Comparison of ENCODE assay signal across 16 cellular contexts in the genomic region with DNA sequence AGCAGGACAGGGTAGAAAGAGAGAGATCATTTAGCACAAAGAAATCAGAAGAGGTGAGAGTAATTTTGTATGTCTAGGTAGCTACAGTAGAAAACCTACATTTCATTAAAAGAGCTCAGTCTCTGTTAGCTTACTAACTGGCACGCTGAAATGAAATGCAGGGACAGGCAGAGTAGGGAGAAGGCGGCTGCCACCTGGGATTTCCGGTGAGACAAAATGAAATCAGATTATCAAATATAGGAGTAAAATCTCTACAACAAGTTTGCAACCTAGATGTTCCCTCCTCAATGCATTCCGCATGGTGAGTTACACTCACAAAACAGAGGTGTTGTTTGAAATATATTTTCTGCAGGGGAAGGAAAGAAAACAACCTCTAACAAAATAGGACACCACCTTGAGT. TPM values are rescaled to one million over a fixed set of nuclear protein-coding genes. Genes with fewer than 3 reads are reported as not detected.
DNase-seq lines count a peak whose midpoint lies in the region; ATAC-seq and TF ChIP-seq lines count a peak whose summit lies in the region.
"Had no signal": no experiment of that assay in that cellular context is flagged by ENCODE, and none has a peak within 500 bp of the region (broad histone marks: within the 10 kb centered on the region; RNA-seq: fewer than 3 reads in every experiment).

No MANE protein-coding gene starts in this region.

- H3K27me3 Mint-ChIP-seq in MCF 10A (ENCODE audit: insufficient read depth, unreplicated experiment) = no peaks in the 10 kb centered on the region
- H3K27me3 Mint-ChIP-seq in IgD-negative memory B cell = no peaks in the 10 kb centered on the region

- no TSS peak for BruUV-seq in MCF 10A (replicated peaks; lab: Mats Ljungman, UMichigan)

- H3K27ac Mint-ChIP-seq in MCF 10A (ENCODE audit: low read depth, unreplicated experiment) (peak overlapping the region; percentile 21), IgD-negative memory B cell (peak overlapping the region; percentile 71 to 94 (median 88))
- peak overlapping the region; percentile 76 to 96 for H3K27ac Mint-ChIP-seq in activated naive CD4-positive, alpha-beta T cell treated with anti-CD3 and anti-CD28 coated beads, Interleukin-2, amount 50 U/mL, for 72 hours
- peak overlapping the region; percentile 18 for H3K27ac Mint-ChIP-seq in stimulated activated effector memory CD8-positive, alpha-beta T cell treated with anti-CD3 and anti-CD28 coated beads, Interleukin-12 subunit alpha, Interleukin-12 subunit beta, amount 100 ng/mL, for 72 hours

- H3K4me1 Mint-ChIP-seq in MCF 10A (ENCODE audit: insufficient read depth, unreplicated experiment) = peaks cover 6% of the 10 kb centered on the region
- H3K4me1 Mint-ChIP-seq in IgD-negative memory B cell = peaks cover 78 to 86% (median 85%) of the 10 kb centered on the region in 3 donors
- H3K4me1 Mint-ChIP-seq in stimulated activated effector memory CD8-positive, alpha-beta T cell treated with anti-CD3 and anti-CD28 coated beads, Interleukin-12 subunit alpha, Interleukin-12 subunit beta, amount 100 ng/mL, for 72 hours = peaks cover 58% of the 10 kb centered on the region

- no peak overlapping the region for H3K4me3 Mint-ChIP-seq in MCF 10A (ENCODE audit: unreplicated experiment)
- peak overlapping the region; percentile 70 to 95 (median 77) for H3K4me3 Mint-ChIP-seq in IgD-negative memory B cell
- H3K4me3 Mint-ChIP-seq in stimulated activated effector memory CD8-positive, alpha-beta T cell treated with anti-CD3 and anti-CD28 coated beads, Interleukin-12 subunit alpha, Interleukin-12 subunit beta, amount 100 ng/mL, for 72 hours = peak overlapping the region; percentile 19

- POLR2A ChIA-PET in MCF 10A (lab: Yijun Ruan, JAX) = interaction anchor here (0.8 kb wide), 1 partner anchor 14 kb away, joined by 3 read pairs; no protein-coding TSS in a partner anchor

- H3K36me3 Mint-ChIP-seq in MCF 10A (ENCODE audit: insufficient read depth, unreplicated experiment) = peaks cover 31% of the 10 kb centered on the region
- peaks cover 6% of the 10 kb centered on the region for H3K36me3 Mint-ChIP-seq in IgD-negative memory B cell
- peaks cover 28 to 66% of the 10 kb centered on the region in 2 donors for H3K36me3 Mint-ChIP-seq in activated naive CD4-positive, alpha-beta T cell treated with anti-CD3 and anti-CD28 coated beads, Interleukin-2, amount 50 U/mL, for 72 hours
- peaks cover 87% of the 10 kb centered on the region for H3K36me3 Mint-ChIP-seq in stimulated activated effector memory CD8-positive, alpha-beta T cell treated with anti-CD3 and anti-CD28 coated beads, Interleukin-12 subunit alpha, Interleukin-12 subunit beta, amount 100 ng/mL, for 72 hours

- intact Hi-C loops in MCF 10A (cut with micrococcal nuclease) (no loop called here), breast epithelium (cut with DNase I; ENCODE audit: low total_unique reads) (no loop called here)

- DNase-seq in MCF 10A (ENCODE audit: unreplicated experiment) (no peak), breast epithelium (ENCODE audit: low spot score in 2 of 2) (no peak), cerebellum (ENCODE audit: low spot score) (no peak), NCI-H748 (lab: John Stamatoyannopoulos, UW; ENCODE audit: unreplicated experiment) (no peak), germinal center (ENCODE audit: low spot score) (no peak)
- DNase-seq in activated naive CD4-positive, alpha-beta T cell treated with anti-CD3 and anti-CD28 coated beads, Interleukin-2, amount 50 U/mL, for 72 hours (ENCODE audit: low spot score in 2 of 2) = no peak
- no peak for DNase-seq in stimulated activated effector memory CD8-positive, alpha-beta T cell treated with anti-CD3 and anti-CD28 coated beads, Interleukin-12 subunit alpha, Interleukin-12 subunit beta, amount 100 ng/mL, for 72 hours (ENCODE audit: low spot score in 2 of 2)
- DNase-seq: DMS153; esophagus squamous epithelium; NCI-H1092; NCI-H2107; NCI-H69; sigmoid colon; stimulated activated naive CD4-positive, alpha-beta T cell had no signal

- ATAC-seq in activated naive CD4-positive, alpha-beta T cell treated with anti-CD3 and anti-CD28 coated beads, Interleukin-2, amount 50 U/mL, for 72 hours = peak in 1 of 2 donors; percentile 21
- ATAC-seq in stimulated activated effector memory CD8-positive, alpha-beta T cell treated with anti-CD3 and anti-CD28 coated beads, Interleukin-12 subunit alpha, Interleukin-12 subunit beta, amount 100 ng/mL, for 72 hours = peak; percentile 6

- no peak overlapping the region for H3K27ac ChIP-seq in breast epithelium
- H3K27ac ChIP-seq: esophagus squamous epithelium, vagina had no signal

- CTCF ChIA-PET in MCF 10A (lab: Yijun Ruan, JAX) = interaction anchor here (0.7 to 1.6 kb wide), 3 partner anchors 10 to 77 kb away, joined by 3 to 6 read pairs (median 3); no protein-coding TSS in a partner anchor

- TF ChIP-seq POLR2A in breast epithelium (IDR thresholded peaks at IDR 0.05) = no peak

- no peaks in the 10 kb centered on the region for H3K36me3 ChIP-seq in breast epithelium

- H3K4me3 ChIP-seq in breast epithelium = no peak overlapping the region
- H3K4me3 ChIP-seq: esophagus squamous epithelium, sigmoid colon, vagina had no signal

- H3K4me1 ChIP-seq in breast epithelium = no peaks in the 10 kb centered on the region
- H3K4me1 ChIP-seq: vagina had no signal

- H3K27me3 ChIP-seq in breast epithelium = no peaks in the 10 kb centered on the region
- H3K27me3 ChIP-seq: esophagus squamous epithelium, sigmoid colon, vagina had no signal

- TF ChIP-seq CTCF in MCF 10A (IDR thresholded peaks at IDR 0.05; ENCODE audit: unreplicated experiment) (no peak), breast epithelium (IDR thresholded peaks at IDR 0.05) (no peak)

- H3K9me3 Mint-ChIP-seq in MCF 10A (ENCODE audit: unreplicated experiment) (no peaks in the 10 kb centered on the region), IgD-negative memory B cell (no peaks in the 10 kb centered on the region)
- no peaks in the 10 kb centered on the region for H3K9me3 Mint-ChIP-seq in activated naive CD4-positive, alpha-beta T cell treated with anti-CD3 and anti-CD28 coated beads, Interleukin-2, amount 50 U/mL, for 72 hours
- H3K9me3 Mint-ChIP-seq in stimulated activated effector memory CD8-positive, alpha-beta T cell treated with anti-CD3 and anti-CD28 coated beads, Interleukin-12 subunit alpha, Interleukin-12 subunit beta, amount 100 ng/mL, for 72 hours = no peaks in the 10 kb centered on the region

- no peaks in the 10 kb centered on the region for H3K9me3 ChIP-seq in breast epithelium
- H3K9me3 ChIP-seq: esophagus squamous epithelium, sigmoid colon, vagina had no signal

RNA-seq across cellular contexts. Expression of gene VOPP1, which starts 55.9 kb away (rescaled TPM):
- total RNA-seq in MCF 10A (2022) = 29.2 and 35.7 TPM in 2 replicates
- 10 to 100 TPM; 28.2 to 42.6 (median 40.8) TPM for total RNA-seq in breast epithelium
- polyA plus RNA-seq in IgD-negative memory B cell = 70.2 TPM
- total RNA-seq in activated naive CD4-positive, alpha-beta T cell treated with anti-CD3 and anti-CD28 coated beads, Interleukin-2, amount 50 U/mL, for 72 hours = 100 to 1,000 TPM in 1 of 2 donors, 10 to 100 TPM in 1; 52.0 to 124 TPM
- total RNA-seq in cerebellum = 83.1 TPM

Comparison
In these comparisons a context has a peak if more than half of its experiments do, and no peak if none do; other contexts are left out.
1. H3K27ac Mint-ChIP-seq: peak in every context shown above with its lines; median percentile 88 in IgD-negative memory B cell; 86 in activated naive CD4-positive, alpha-beta T cell treated with anti-CD3 and anti-CD28 coated beads, Interleukin-2, amount 50 U/mL, for 72 hours; 21 in MCF 10A; 18 in stimulated activated effector memory CD8-positive, alpha-beta T cell treated with anti-CD3 and anti-CD28 coated beads, Interleukin-12 subunit alpha, Interleukin-12 subunit beta, amount 100 ng/mL, for 72 hours.